8 cellular contexts compared by ENCODE assay signal in the genomic region with DNA sequence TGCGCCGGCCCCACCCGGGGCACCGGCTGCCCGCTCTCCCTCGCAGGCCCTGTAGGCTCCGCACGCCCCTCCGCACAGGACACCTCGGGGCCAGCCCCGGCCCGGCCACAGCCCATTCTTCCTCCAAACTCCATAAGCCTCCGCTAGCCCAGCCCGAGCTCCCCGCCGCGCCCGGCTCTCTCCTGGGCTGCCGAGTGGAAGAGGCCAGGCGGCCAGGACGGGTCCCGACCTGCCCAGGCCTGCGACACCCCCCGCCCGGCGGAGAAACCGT. TPM values are rescaled to one million over a fixed set of nuclear protein-coding genes. Genes with fewer than 3 reads are reported as not detected.
DNase-seq lines count a peak whose midpoint lies in the region; ATAC-seq and TF ChIP-seq lines count a peak whose summit lies in the region.

No MANE protein-coding gene starts in this region.

- peak overlapping the region; percentile 94 for H3K9ac ChIP-seq in neural progenitor cell

- peak overlapping the region; percentile 84 for H3K4me2 ChIP-seq in GM23338
- H3K4me2 ChIP-seq in neural progenitor cell: peak overlapping the region; percentile 86

- H3K27ac Mint-ChIP-seq in GM23338 (peak overlapping the region; percentile 34), neural progenitor cell (no peak overlapping the region)
- peak overlapping the region; percentile 82 for H3K27ac Mint-ChIP-seq in activated CD8-positive, alpha-beta T cell treated with anti-CD3 and anti-CD28 coated beads, Interleukin-2, amount 10 ng/mL, durations not matched to agents 7 days and 5 days

- H3K27me3 ChIP-seq in GM23338 (ENCODE audit: insufficient read depth): no peaks in the 10 kb centered on the region
- H3K27me3 ChIP-seq in neural progenitor cell: no peaks in the 10 kb centered on the region

- in situ Hi-C loops in GM13976 (cut with MboI; ENCODE audit: low sequenced_read_pairs, unreplicated experiment) (no loop called here), KBM-7 (cut with MboI; ENCODE audit: low pct_unique_long_range_greater_than_20kb, low sequenced_read_pairs) (no loop called here)

- H3K4me3 Mint-ChIP-seq in GM23338 (peak overlapping the region; percentile 94), neural progenitor cell (peak overlapping the region; percentile 93)
- H3K4me3 Mint-ChIP-seq in activated CD8-positive, alpha-beta T cell treated with anti-CD3 and anti-CD28 coated beads, Interleukin-2, amount 10 ng/mL, durations not matched to agents 7 days and 5 days: peak overlapping the region; percentile 84

- H2AFZ ChIP-seq in GM23338 (peak overlapping the region; percentile 39), neural progenitor cell (replicated peaks) (peak overlapping the region; percentile 83)

- peak overlapping the region; percentile 97 for H3K27ac ChIP-seq in GM23338 (ENCODE audit: low read depth)
- peak overlapping the region; percentile 92 for H3K27ac ChIP-seq in neural progenitor cell

- DNase-seq in GM13976 (ENCODE audit: low spot score) (peak; percentile 62), GM23338 (ENCODE audit: low spot score) (peak; percentile 69), KBM-7 (peak; percentile 65), fibroblast of mammary gland (ENCODE audit: low read depth) (no peak), neural progenitor cell (ENCODE audit: low spot score) (peak; percentile 75), COLO829 (ENCODE audit: low spot score) (no peak), ecto neural progenitor cell (ENCODE audit: low spot score) (no peak)
- peak; percentile 39 for DNase-seq in activated CD8-positive, alpha-beta T cell treated with anti-CD3 and anti-CD28 coated beads, Interleukin-2, amount 10 ng/mL, durations not matched to agents 7 days and 5 days

- H3K4me1 ChIP-seq in GM23338 (ENCODE audit: insufficient read depth): peaks cover 17% of the 10 kb centered on the region
- peaks cover 16% of the 10 kb centered on the region for H3K4me1 ChIP-seq in neural progenitor cell

- H3K36me3 Mint-ChIP-seq in GM23338 (ENCODE audit: low read depth): no peaks in the 10 kb centered on the region
- H3K36me3 Mint-ChIP-seq in activated CD8-positive, alpha-beta T cell treated with anti-CD3 and anti-CD28 coated beads, Interleukin-2, amount 10 ng/mL, durations not matched to agents 7 days and 5 days (ENCODE audit: low read depth): peaks cover 1% of the 10 kb centered on the region
- H3K36me3 Mint-ChIP-seq in neural progenitor cell: peaks cover 5% of the 10 kb centered on the region

- H3F3A ChIP-seq in GM23338 (replicated peaks; ENCODE audit: low read depth) (peaks cover 9% of the 10 kb centered on the region; the same call in 1 of the 2 replicates), neural progenitor cell (ENCODE audit: low read depth) (peaks cover 20% of the 10 kb centered on the region)

- ATAC-seq in GM23338: peak; percentile 66
- peak; percentile 48 for ATAC-seq in activated CD8-positive, alpha-beta T cell treated with anti-CD3 and anti-CD28 coated beads, Interleukin-2, amount 10 ng/mL, durations not matched to agents 7 days and 5 days

- no peaks in the 10 kb centered on the region for H3K9me2 ChIP-seq in GM23338 (ENCODE audit: insufficient read depth)

- H3K79me2 ChIP-seq in GM23338 (replicated peaks; ENCODE audit: insufficient read depth) (peaks cover 82% of the 10 kb centered on the region), neural progenitor cell (ENCODE audit: low read depth) (peaks cover 85% of the 10 kb centered on the region)

- H3K9me3 Mint-ChIP-seq in GM23338: no peaks in the 10 kb centered on the region
- no peaks in the 10 kb centered on the region for H3K9me3 Mint-ChIP-seq in activated CD8-positive, alpha-beta T cell treated with anti-CD3 and anti-CD28 coated beads, Interleukin-2, amount 10 ng/mL, durations not matched to agents 7 days and 5 days (ENCODE audit: insufficient read depth)
- H3K9me3 Mint-ChIP-seq in neural progenitor cell: no peaks in the 10 kb centered on the region

- no peaks in the 10 kb centered on the region for H3K9me3 ChIP-seq in neural progenitor cell (ENCODE audit: low read depth)

- peaks cover 12% of the 10 kb centered on the region for H3K4me1 Mint-ChIP-seq in GM23338
- peaks cover 48% of the 10 kb centered on the region for H3K4me1 Mint-ChIP-seq in activated CD8-positive, alpha-beta T cell treated with anti-CD3 and anti-CD28 coated beads, Interleukin-2, amount 10 ng/mL, durations not matched to agents 7 days and 5 days (ENCODE audit: low read depth)
- H3K4me1 Mint-ChIP-seq in neural progenitor cell: peaks cover 23% of the 10 kb centered on the region

- H3K27me3 Mint-ChIP-seq in GM23338 (ENCODE audit: insufficient read depth, low read depth, poor library complexity) (peaks cover 5% of the 10 kb centered on the region), neural progenitor cell (ENCODE audit: insufficient read depth, low read depth) (peaks cover 2% of the 10 kb centered on the region)
- no peaks in the 10 kb centered on the region for H3K27me3 Mint-ChIP-seq in activated CD8-positive, alpha-beta T cell treated with anti-CD3 and anti-CD28 coated beads, Interleukin-2, amount 10 ng/mL, durations not matched to agents 7 days and 5 days (ENCODE audit: low read depth)

- TF ChIP-seq CTCF in GM13976 (IDR thresholded peaks at IDR 0.05; ENCODE audit: borderline replicate concordance, control extremely low read depth, extremely low read depth, insufficient read depth, missing control alignments) (no peak), GM23338 (conservative IDR thresholded peaks at IDR 0.05; ENCODE audit: low read depth in 2 of 2) (no peak), fibroblast of mammary gland (conservative IDR thresholded peaks at IDR 0.05; ENCODE audit: control insufficient read depth, insufficient read depth, low read depth, low read length) (no peak), neural progenitor cell (IDR thresholded peaks at IDR 0.05) (no peak)

- POLR2A ChIA-PET in activated CD8-positive, alpha-beta T cell treated with anti-CD3 and anti-CD28 coated beads, Interleukin-2, amount 10 ng/mL, durations not matched to agents 7 days and 5 days (lab: Charles Lee): interaction anchor here (1.2 to 2.8 kb wide), 6 partner anchors 12 to 166 kb away, joined by 3 to 10 read pairs (median 7); a partner anchor contains a TSS

- CTCF ChIA-PET in activated CD8-positive, alpha-beta T cell treated with anti-CD3 and anti-CD28 coated beads, Interleukin-2, amount 10 ng/mL, durations not matched to agents 7 days and 5 days (lab: Charles Lee): interaction anchor here (1.3 kb wide), 1 partner anchor 71 kb away, joined by 6 read pairs; no protein-coding TSS in a partner anchor

- H3K36me3 ChIP-seq in GM23338 (ENCODE audit: insufficient read depth): no peaks in the 10 kb centered on the region
- H3K36me3 ChIP-seq in neural progenitor cell: no peaks in the 10 kb centered on the region

- H3K4me3 ChIP-seq in GM23338 (peak overlapping the region; percentile 88), fibroblast of mammary gland (ENCODE audit: control insufficient read depth, low read depth, low read length) (peak overlapping the region; percentile 74), neural progenitor cell (peak overlapping the region; percentile 96)

- H4K20me1 ChIP-seq in GM23338 (replicated peaks; ENCODE audit: insufficient read depth) (peaks cover 21% of the 10 kb centered on the region), neural progenitor cell (ENCODE audit: low read depth) (peaks cover 24% of the 10 kb centered on the region)

TF ChIP-seq in GM23338, 12 proteins besides CTCF, POLR2A, EP300 and RAD21 (continues in another document):
- TF ChIP-seq JUNB (IDR thresholded peaks at IDR 0.05; ENCODE audit: unreplicated experiment): no peak
- TF ChIP-seq POLR2AphosphoS5 (IDR thresholded peaks at IDR 0.05; ENCODE audit: low read depth): no peak

RNA-seq across cellular contexts. Expression of a gene that starts 0.4 kb away (rescaled TPM):
- 79.3 and 102 TPM in 2 replicates for total RNA-seq in GM23338 (2014; rRNA removed; shearing (Covaris generic))
- 93.4 and 132 TPM in 2 replicates for polyA plus RNA-seq in GM23338 (2016; fragmentation: Nextera tagmentation; extraction: Ambion mirVana)
- total RNA-seq in activated CD8-positive, alpha-beta T cell treated with anti-CD3 and anti-CD28 coated beads, Interleukin-2, amount 10 ng/mL, durations not matched to agents 7 days and 5 days: 100 to 1,000 TPM; 160 to 161 TPM
- total RNA-seq in neural progenitor cell (ENCODE audit: low replicate concordance): 73.7 and 86.8 TPM in 2 replicates

RNA-seq across cellular contexts. Expression of a gene that starts 2.1 kb away (rescaled TPM):
- 47.3 and 70.1 TPM in 2 replicates for total RNA-seq in GM23338 (2014; rRNA removed; shearing (Covaris generic))
- 32.3 and 32.9 TPM in 2 replicates for polyA plus RNA-seq in GM23338 (2016; fragmentation: Nextera tagmentation; extraction: Ambion mirVana)
- 10 to 100 TPM; 22.4 to 24.1 TPM for total RNA-seq in activated CD8-positive, alpha-beta T cell treated with anti-CD3 and anti-CD28 coated beads, Interleukin-2, amount 10 ng/mL, durations not matched to agents 7 days and 5 days
- 42.0 and 57.0 TPM in 2 replicates for total RNA-seq in neural progenitor cell (ENCODE audit: low replicate concordance)

Comparison
In these comparisons a context has a peak if more than half of its experiments do, and no peak if none do; other contexts are left out.
1. DNase-seq: peak in GM13976 (single experiment), GM23338 (single experiment), KBM-7 (single experiment), activated CD8-positive, alpha-beta T cell treated with anti-CD3 and anti-CD28 coated beads, Interleukin-2, amount 10 ng/mL, durations not matched to agents 7 days and 5 days (single experiment) and neural progenitor cell (single experiment); none in fibroblast of mammary gland (single experiment), COLO829 (single experiment) and ecto neural progenitor cell (single experiment).
2. Peak in every context shown above with its lines, with median percentiles within 50 percentile points of each other: H3K4me3 ChIP-seq and H3K4me3 Mint-ChIP-seq.